Comparison of ENCODE assay signal across 18 cellular contexts in the genomic region with DNA sequence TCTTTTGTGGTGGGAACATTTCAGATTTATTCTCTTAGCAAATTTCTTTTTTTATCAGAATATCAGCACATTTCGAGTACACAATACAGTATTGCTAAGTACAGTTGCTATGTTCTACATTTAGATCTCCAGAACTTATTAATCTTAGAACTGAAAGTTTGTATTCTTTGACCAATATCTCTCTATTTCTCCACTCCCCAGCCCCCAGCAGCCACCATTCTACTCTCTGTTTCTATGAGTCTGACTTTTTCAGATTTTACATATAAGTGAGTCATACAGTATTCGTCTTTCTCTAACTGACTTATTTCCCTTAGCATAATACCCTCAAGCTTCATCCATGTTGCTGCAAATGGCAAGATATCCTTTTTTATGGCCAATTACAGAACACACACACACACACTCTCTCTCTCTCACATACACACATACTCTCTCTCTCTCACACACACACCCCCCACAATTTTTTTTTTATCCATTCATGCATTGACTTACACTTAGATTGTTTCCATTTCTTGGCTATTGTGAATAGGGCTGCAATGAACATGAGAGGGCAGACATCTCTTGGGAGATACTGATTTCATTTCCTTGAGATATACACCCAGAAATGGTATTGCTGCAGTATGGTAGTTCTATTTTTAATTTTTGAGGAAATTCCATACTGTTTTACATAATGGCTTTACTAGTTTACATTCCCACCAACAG. TPM values are rescaled to one million over a fixed set of nuclear protein-coding genes. Genes with fewer than 3 reads are reported as not detected.
DNase-seq lines count a peak whose midpoint lies in the region; ATAC-seq, FAIRE-seq and TF ChIP-seq lines count a peak whose summit lies in the region.
"Had no signal": no experiment of that assay in that cellular context is flagged by ENCODE, and none has a peak within 500 bp of the region (broad histone marks: within the 10 kb centered on the region; RNA-seq: fewer than 3 reads in every experiment).

No MANE protein-coding gene starts in this region.

- DNase-seq in activated T-cell treated with anti-CD3 and anti-CD28 coated beads for 24 hours (ENCODE audit: low read depth), result peak; percentile 11
- no peak for DNase-seq in activated T-cell treated with anti-CD3 and anti-CD28 coated beads for 4 hours
- DNase-seq in NCI-H226, result peak; percentile 16
- DNase-seq in stimulated activated CD4-positive, alpha-beta T cell treated with anti-CD3 and anti-CD28 coated beads, Interleukin-4, amount 100 ng/mL, for 24 hours, result peak; percentile 23
- no peak for DNase-seq in Caco-2
- DNase-seq in HTR-8/SVneo (ENCODE audit: insufficient read length, low spot score), result no peak
- DNase-seq in esophagus muscularis mucosa (ENCODE audit: extremely low spot score), result no peak
- DNase-seq: activated CD4-positive, alpha-beta T cell treated with anti-CD3 and anti-CD28 coated beads, Interleukin-2, amount 50 U/mL, for 4 hours; adrenal gland; esophagus squamous epithelium; NCI-H2171 treated with DMSO at 0.1 percent for 48 hours; nucleus accumbens; spleen; T-helper 1 cell had no signal

- H3K4me3 ChIP-seq in Caco-2 (ENCODE audit: low read depth, low read length) (no peak overlapping the region), esophagus muscularis mucosa (no peak overlapping the region)
- H3K4me3 ChIP-seq: adrenal gland, esophagus squamous epithelium, spleen had no signal

- H3K4me1 Mint-ChIP-seq in Caco-2 (ENCODE audit: low read depth, unreplicated experiment), result no peaks in the 10 kb centered on the region
- H3K4me1 Mint-ChIP-seq: memory B cell had no signal

- peaks cover 21% of the 10 kb centered on the region for H3K9me3 Mint-ChIP-seq in Caco-2 (ENCODE audit: unreplicated experiment)

- H3K4me1 ChIP-seq in Caco-2 (no peaks in the 10 kb centered on the region), esophagus muscularis mucosa (no peaks in the 10 kb centered on the region)
- H3K4me1 ChIP-seq: adrenal gland, spleen had no signal

- no peaks in the 10 kb centered on the region for H3K27me3 ChIP-seq in Caco-2 (replicated peaks; ENCODE audit: control insufficient read depth, insufficient read depth, low read length)
- peaks cover 0 to 27% (median 0%) of the 10 kb centered on the region in 4 donors for H3K27me3 ChIP-seq in esophagus muscularis mucosa
- H3K27me3 ChIP-seq: adrenal gland had no signal

- H3K27ac Mint-ChIP-seq in Caco-2 (ENCODE audit: unreplicated experiment), result no peak overlapping the region
- H3K27ac Mint-ChIP-seq: memory B cell had no signal

- H3K9me3 ChIP-seq in Caco-2 (peaks cover 7% of the 10 kb centered on the region), esophagus muscularis mucosa (peaks cover 0 to 11% (median 10%) of the 10 kb centered on the region in 4 donors)

- H3K36me3 Mint-ChIP-seq in Caco-2 (ENCODE audit: insufficient read depth, unreplicated experiment), result no peaks in the 10 kb centered on the region

- no peak for FAIRE-seq in HTR-8/SVneo (lab: Jason Lieb, UNC)
- FAIRE-seq: colon had no signal

- peak; percentile 76 for ATAC-seq in GM21529 (IDR thresholded peaks at IDR 0.05; ENCODE audit: unreplicated experiment)

- peaks cover 5% of the 10 kb centered on the region for H3K27me3 Mint-ChIP-seq in Caco-2 (ENCODE audit: insufficient read depth, unreplicated experiment)

- no peak overlapping the region for H3K27ac ChIP-seq in esophagus muscularis mucosa (replicated peaks in 1 of 4)
- H3K27ac ChIP-seq: adrenal gland, esophagus squamous epithelium had no signal

- TF ChIP-seq CTCF in Caco-2 (IDR thresholded peaks at IDR 0.05; ENCODE audit: insufficient read depth in 1 of 2, low read depth in 1 of 2, low read length in 1 of 2, severe bottlenecking in 1 of 2, unreplicated experiment in 1 of 2) (no peak), esophagus muscularis mucosa (IDR thresholded peaks at IDR 0.05) (no peak)

- H3K36me3 ChIP-seq in Caco-2 (ENCODE audit: control insufficient read depth, insufficient read depth, low read length) (no peaks in the 10 kb centered on the region), esophagus muscularis mucosa (no peaks in the 10 kb centered on the region)
- H3K36me3 ChIP-seq: adrenal gland, esophagus squamous epithelium, spleen had no signal

- 54% methylated on average over 2 of the region's 2 CpGs for WGBS in esophagus muscularis mucosa

- CTCF ChIA-PET in Caco-2 (lab: Charles Lee), result no interaction called here

- POLR2A ChIA-PET in Caco-2 (lab: Charles Lee), result no interaction called here

- BruUV-seq in Caco-2 (replicated peaks; lab: Mats Ljungman, UMichigan), result no TSS peak

- TF ChIP-seq EP300 in esophagus muscularis mucosa (IDR thresholded peaks at IDR 0.05), result no peak

- TF ChIP-seq POLR2A in esophagus muscularis mucosa (IDR thresholded peaks at IDR 0.05; ENCODE audit: low read depth), result no peak

- intact Hi-C loops in Caco-2 (cut with micrococcal nuclease; ENCODE audit: unreplicated experiment) (loop anchor here (5.0 kb wide), 1 partner anchor 204 kb away; no protein-coding TSS in a partner anchor), esophagus muscularis mucosa (cut with DNase I) (loop anchor here (2.0 kb wide), 1 partner anchor 40 kb away; no protein-coding TSS in a partner anchor)

- H3K4me3 Mint-ChIP-seq in Caco-2 (ENCODE audit: unreplicated experiment), result no peak overlapping the region
- H3K4me3 Mint-ChIP-seq: memory B cell had no signal

RNA-seq across cellular contexts. Expression of gene RPTN, which starts 15.7 kb away (rescaled TPM):
- total RNA-seq in Caco-2 (2022) (not detected in 2 replicates), esophagus muscularis mucosa (not detected)
- total RNA-seq: adrenal gland, OCI-LY7, spleen had no signal

RNA-seq across cellular contexts. Expression of gene TCHH, which starts 28.1 kb away (rescaled TPM):
- total RNA-seq in Caco-2 (2022) (0.39 and 0.54 TPM in 2 replicates), esophagus muscularis mucosa (under 1 TPM in 3 of 4 donors, not detected in 1; under 0.01 to 0.50 (median 0.11) TPM)
- total RNA-seq: OCI-LY7 had no signal

RNA-seq across cellular contexts. Expression of gene TCHHL1, which starts 54.4 kb away (rescaled TPM):
- total RNA-seq in Caco-2 (2022) (not detected in 2 replicates), esophagus muscularis mucosa (not detected)
- total RNA-seq: adrenal gland, esophagus squamous epithelium, OCI-LY7, spleen had no signal

Comparison
In these comparisons a context has a peak if more than half of its experiments do, and no peak if none do; other contexts are left out.
1. DNase-seq: peak in activated T-cell treated with anti-CD3 and anti-CD28 coated beads for 24 hours (single experiment), NCI-H226 (single experiment) and stimulated activated CD4-positive, alpha-beta T cell treated with anti-CD3 and anti-CD28 coated beads, Interleukin-4, amount 100 ng/mL, for 24 hours (single experiment); none in activated T-cell treated with anti-CD3 and anti-CD28 coated beads for 4 hours (single experiment), Caco-2 (0 of 2), HTR-8/SVneo (single experiment) and esophagus muscularis mucosa (single experiment).